ENCODE assay signal across 15 cellular contexts in the genomic region with DNA sequence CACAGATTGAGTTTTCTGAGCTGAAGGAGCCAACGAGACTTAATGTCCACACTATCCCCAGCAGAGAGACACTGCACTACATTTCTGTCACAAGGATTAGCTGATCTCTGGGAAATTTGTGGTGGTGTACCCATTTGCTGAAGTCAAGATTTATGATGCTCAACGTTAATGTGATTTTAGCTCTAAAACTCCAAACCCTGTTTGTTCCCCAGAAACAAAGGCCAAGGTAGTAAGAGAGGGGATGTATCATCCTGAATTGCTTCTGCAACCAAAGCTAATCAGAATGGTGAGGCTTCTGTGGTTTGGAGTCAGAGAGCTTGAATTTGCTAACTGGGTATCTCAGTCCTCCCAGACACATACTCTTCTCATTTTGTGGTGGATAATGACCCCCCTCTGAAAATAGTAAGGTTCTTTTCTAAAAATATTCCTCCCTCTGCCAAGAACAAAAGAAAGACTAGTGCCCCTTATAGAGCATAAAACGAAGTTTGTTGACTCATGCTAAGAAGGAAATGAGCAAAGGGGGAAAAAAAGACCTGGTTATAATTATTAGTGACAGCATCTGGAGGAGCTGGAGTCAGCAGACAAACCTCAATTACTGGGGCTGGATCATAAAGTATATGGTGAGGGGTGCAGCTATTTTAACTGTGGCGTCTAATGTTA.
A peak's percentile ranks its signal among the peaks of the same experiment; 100 is the strongest.
DNase-seq lines count a peak whose midpoint lies in the region; ATAC-seq and TF ChIP-seq lines count a peak whose summit lies in the region.
"Had no signal": no experiment of that assay in that cellular context is flagged by ENCODE, and none has a peak within 500 bp of the region (broad histone marks: within the 10 kb centered on the region; RNA-seq: fewer than 3 reads in every experiment).

No MANE protein-coding gene starts in this region.

- H3K14ac ChIP-seq in mesenchymal stem cell (ENCODE audit: low read length in 2 of 2): no peak overlapping the region

- H3K18ac ChIP-seq in mesenchymal stem cell (ENCODE audit: low read depth in 1 of 2, low read length in 2 of 2): no peak overlapping the region

- in situ Hi-C loops in KBM-7 (cut with MboI; ENCODE audit: low pct_unique_long_range_greater_than_20kb, low sequenced_read_pairs): no loop called here

- H3K79me1 ChIP-seq in mesenchymal stem cell (replicated peaks; ENCODE audit: low read length, poor library complexity, severe bottlenecking): no peaks in the 10 kb centered on the region

- no peak overlapping the region for H3K27ac ChIP-seq in mesenchymal stem cell (ENCODE audit: low read length, poor library complexity, severe bottlenecking)
- H3K27ac ChIP-seq: cardiac muscle cell, epithelial cell of prostate, psoas muscle had no signal

- peak; percentile 80 for DNase-seq in BJ (ENCODE audit: low read depth)
- peak; percentile 37 for DNase-seq in KBM-7
- peak; percentile 24 for DNase-seq in mesenchymal stem cell
- no peak for DNase-seq in activated CD8-positive, alpha-beta memory T cell treated with anti-CD3 and anti-CD28 coated beads, Interleukin-2, amount 50 U/mL, for 48 hours
- DNase-seq in DMS153 treated with DMSO at 0.1 percent for 48 hours (lab: John Stamatoyannopoulos, UW; ENCODE audit: unreplicated experiment): no peak
- DNase-seq: activated CD4-positive, alpha-beta T cell treated with anti-CD3 and anti-CD28 coated beads, Interleukin-2, amount 10 ng/mL, durations not matched to agents 7 days and 5 days; NCI-H1105; psoas muscle; stimulated activated CD4-positive, alpha-beta T cell treated with anti-CD3 and anti-CD28 coated beads, Interleukin-2, amount 100 ng/mL, for 48 hours had no signal

- H2BK15ac ChIP-seq in mesenchymal stem cell (ENCODE audit: low read depth, poor library complexity, severe bottlenecking): no peak overlapping the region

- POLR2A ChIA-PET in BJ (lab: Charles Lee): interaction anchor here (0.5 kb wide), 1 partner anchor 16 kb away, joined by 3 read pairs; no protein-coding TSS in a partner anchor

- whole genome bisulfite sequencing in mesenchymal stem cell: 23% methylated on average over 3 of the region's 4 CpGs

- H3K4me3 ChIP-seq in BJ (ENCODE audit: low read depth, low read length): no peak overlapping the region
- H3K4me3 ChIP-seq in mesenchymal stem cell (ENCODE audit: insufficient read depth in 1 of 2, low read depth in 1 of 2, low read length in 2 of 2): no peak overlapping the region
- H3K4me3 ChIP-seq: cardiac muscle cell, psoas muscle had no signal

- H3K27me3 ChIP-seq in BJ (ENCODE audit: control insufficient read depth, insufficient read depth, low read length): no peaks in the 10 kb centered on the region
- no peaks in the 10 kb centered on the region for H3K27me3 ChIP-seq in mesenchymal stem cell (ENCODE audit: control insufficient read depth in 1 of 2, insufficient read depth in 1 of 2, low read length in 2 of 2)
- H3K27me3 ChIP-seq: cardiac muscle cell had no signal

- H3K4ac ChIP-seq in mesenchymal stem cell (ENCODE audit: low read depth in 1 of 2, low read length in 2 of 2): no peak overlapping the region

- H2AFZ ChIP-seq in mesenchymal stem cell (ENCODE audit: low read depth, low read length): no peak overlapping the region

- no peak for TF ChIP-seq CTCF in BJ (IDR thresholded peaks at IDR 0.05; ENCODE audit: insufficient read depth, low read depth, low read length)

- CTCF ChIA-PET in BJ (lab: Yijun Ruan, JAX): interaction anchor here (0.6 to 1.3 kb wide), 6 partner anchors 9 to 416 kb away, joined by 3 to 5 read pairs (median 3); no protein-coding TSS in a partner anchor

- peak; percentile 86 for ATAC-seq in SK-N-SH treated with all-trans-retinoic acid at 6 μM for 48 hours
- no peak for ATAC-seq in HG02798 (IDR thresholded peaks at IDR 0.05; ENCODE audit: poor library complexity, unreplicated experiment)
- no peak for ATAC-seq in GM19455 (IDR thresholded peaks at IDR 0.05; ENCODE audit: unreplicated experiment)
- ATAC-seq: psoas muscle; stimulated activated memory B cell treated with anti-CD40 and anti-IgM and Interleukin-4, amounts not matched to agents 10 μg/mL and 1 μg/mL and 100 μg/mL, for 72 hours had no signal

- no peak overlapping the region for H3K4me2 ChIP-seq in mesenchymal stem cell (ENCODE audit: low read length, poor library complexity, severe bottlenecking)

- no peaks in the 10 kb centered on the region for H3K4me1 ChIP-seq in mesenchymal stem cell (ENCODE audit: control insufficient read depth, insufficient read depth, low read depth, low read length)
- H3K4me1 ChIP-seq: psoas muscle had no signal

- H2BK5ac ChIP-seq in mesenchymal stem cell (ENCODE audit: low read depth, low read length, poor library complexity, severe bottlenecking): no peak overlapping the region

- H2AK5ac ChIP-seq in mesenchymal stem cell (ENCODE audit: low read length, severe bottlenecking): no peak overlapping the region

- no peak overlapping the region for H4K91ac ChIP-seq in mesenchymal stem cell (ENCODE audit: low read length)

- no peak overlapping the region for H2BK12ac ChIP-seq in mesenchymal stem cell (ENCODE audit: low read length in 2 of 2)

- no peak overlapping the region for H2BK120ac ChIP-seq in mesenchymal stem cell (ENCODE audit: low read depth, low read length)

- no peaks in the 10 kb centered on the region for H3K36me3 ChIP-seq in BJ (ENCODE audit: control insufficient read depth, insufficient read depth, low read length)
- no peaks in the 10 kb centered on the region for H3K36me3 ChIP-seq in mesenchymal stem cell (ENCODE audit: control insufficient read depth in 1 of 2, insufficient read depth in 2 of 2, low read depth in 1 of 2, low read length in 2 of 2)
- H3K36me3 ChIP-seq: cardiac muscle cell had no signal

- H3K23ac ChIP-seq in mesenchymal stem cell (ENCODE audit: low read length in 2 of 2): no peak overlapping the region

- no peak overlapping the region for H3K9ac ChIP-seq in mesenchymal stem cell (ENCODE audit: low read length)

- H3K9me3 ChIP-seq in mesenchymal stem cell (ENCODE audit: control insufficient read depth, low read length): no peaks in the 10 kb centered on the region
- H3K9me3 ChIP-seq: psoas muscle had no signal

- H4K8ac ChIP-seq in mesenchymal stem cell (ENCODE audit: low read length): no peak overlapping the region

TF ChIP-seq in SK-N-SH treated with all-trans-retinoic acid at 6 μM for 48 hours, 23 proteins besides CTCF, POLR2A, EP300 and RAD21:
- peak; percentile 95 for TF ChIP-seq ZNF70 (CRISPR knock-in tag; IDR thresholded peaks at IDR 0.05)
- TF ChIP-seq ZNF565 (CRISPR knock-in tag; conservative IDR thresholded peaks at IDR 0.05; ENCODE audit: low read depth): no peak

Comparison
In these comparisons a context has a peak if more than half of its experiments do, and no peak if none do; other contexts are left out.
1. DNase-seq: peak in BJ (single experiment), KBM-7 (single experiment) and mesenchymal stem cell (single experiment); none in activated CD8-positive, alpha-beta memory T cell treated with anti-CD3 and anti-CD28 coated beads, Interleukin-2, amount 50 U/mL, for 48 hours (single experiment) and DMS153 treated with DMSO at 0.1 percent for 48 hours (single experiment).